8 cellular contexts compared by ENCODE assay signal in the genomic region with DNA sequence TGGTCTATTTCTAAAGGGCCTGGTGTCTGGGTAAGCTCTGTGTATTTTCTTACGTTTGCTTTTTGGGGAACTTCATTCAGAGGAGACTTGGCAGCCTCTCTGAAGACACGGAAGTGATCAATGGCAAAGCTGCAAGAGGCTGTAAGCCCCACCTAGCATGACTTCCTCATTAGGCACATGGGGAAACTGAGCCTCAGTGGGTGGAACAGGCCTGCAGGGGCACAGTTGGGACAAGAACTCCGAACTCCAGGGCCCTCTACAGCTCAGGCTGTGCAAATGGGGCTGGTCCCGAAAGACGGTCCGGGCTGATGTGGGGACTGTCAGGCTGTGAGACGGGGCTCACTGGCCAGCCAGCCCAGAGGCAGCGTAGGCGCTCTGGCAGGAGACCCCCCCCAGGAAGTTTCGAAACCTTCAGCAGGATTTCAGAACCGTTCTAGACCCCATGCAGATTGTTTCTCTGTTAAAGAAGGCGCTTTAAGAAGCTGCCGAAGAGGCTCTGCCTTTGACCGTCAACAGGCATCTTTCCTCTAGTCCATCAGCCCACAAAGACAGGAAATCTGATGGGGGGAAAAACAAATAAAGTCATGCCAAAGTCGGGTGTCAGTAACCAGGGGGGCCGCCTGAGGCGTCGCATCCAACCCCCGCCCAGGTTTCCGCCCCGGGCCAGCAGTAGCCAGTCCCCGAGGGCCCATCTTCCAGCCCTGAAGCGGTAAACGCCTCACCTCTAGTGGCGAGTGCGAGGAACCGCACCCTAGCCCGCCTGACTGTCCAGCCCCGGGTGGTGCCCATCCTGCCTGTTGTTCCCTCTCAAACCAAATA.
DNase-seq lines count a peak whose midpoint lies in the region; ATAC-seq, FAIRE-seq and TF ChIP-seq lines count a peak whose summit lies in the region.

No MANE protein-coding gene starts in this region.

- DNase-seq in COLO668 (lab: John Stamatoyannopoulos, UW; ENCODE audit: unreplicated experiment) = peak; percentile 10
- peak; percentile 71 for DNase-seq in GM23248
- peak; percentile 14 for DNase-seq in activated effector memory CD4-positive, alpha-beta T cell treated with Interleukin-2 at 50 U/mL for 16 hours
- DNase-seq in head of caudate nucleus = peak in 38 of 42 donors; percentile 9 to 71 (median 42)
- DNase-seq in RCC 7860 (ENCODE audit: low spot score) = no peak

- no peak for FAIRE-seq in RCC 7860 (lab: Jason Lieb, UNC)

- peak overlapping the region; percentile 27; the same call in 1 of the 2 replicates for H2AFZ ChIP-seq in GM23248
- peak overlapping the region; percentile 91 for H2AFZ ChIP-seq in OCI-LY3 (ENCODE audit: low read depth, low read length)

- TF ChIP-seq CTCF in OCI-LY3 (IDR thresholded peaks at IDR 0.05; ENCODE audit: low read depth, low read length) = peak; percentile 83

- no peaks in the 10 kb centered on the region for H3F3A ChIP-seq in GM23248 (ENCODE audit: insufficient read depth)

- intact Hi-C loops in head of caudate nucleus (cut with DNase I) = no loop called here

- WGBS in GM23248 (ENCODE audit: low coverage in 1 of 2, low lambda C conversion rate in 2 of 2, missing lambda C conversion rate in 2 of 2), 2 experiments = 20 to 22% methylated on average over 29 of the region's 29 CpGs

- H3K9ac ChIP-seq in GM23248 = no peak overlapping the region
- H3K9ac ChIP-seq in OCI-LY3 (ENCODE audit: low read length) = peak overlapping the region; percentile 67
- H3K9ac ChIP-seq in rectal smooth muscle tissue (ENCODE audit: low read length) = no peak overlapping the region

- no peaks in the 10 kb centered on the region for H3K4me1 ChIP-seq in GM23248 (ENCODE audit: insufficient read depth)
- H3K4me1 ChIP-seq in OCI-LY3 (ENCODE audit: low read length) = peaks cover 32% of the 10 kb centered on the region
- no peaks in the 10 kb centered on the region for H3K4me1 ChIP-seq in rectal smooth muscle tissue (ENCODE audit: control insufficient read depth, insufficient read depth, low read length)

- H3K79me2 ChIP-seq in GM23248 (ENCODE audit: insufficient read depth) (no peaks in the 10 kb centered on the region), OCI-LY3 (ENCODE audit: low read length) (no peaks in the 10 kb centered on the region)

- H3K36me3 ChIP-seq in GM23248 (ENCODE audit: low read depth) = no peaks in the 10 kb centered on the region
- no peaks in the 10 kb centered on the region for H3K36me3 ChIP-seq in OCI-LY3 (replicated peaks; ENCODE audit: low read depth, low read length)
- H3K36me3 ChIP-seq in rectal smooth muscle tissue (ENCODE audit: control insufficient read depth, insufficient read depth, low read length) = no peaks in the 10 kb centered on the region

- H3K9me3 ChIP-seq in GM23248 (ENCODE audit: low read depth) (no peaks in the 10 kb centered on the region), OCI-LY3 (ENCODE audit: insufficient read depth, low read length) (no peaks in the 10 kb centered on the region)

- H4K20me1 ChIP-seq in GM23248 (ENCODE audit: insufficient read depth) = no peaks in the 10 kb centered on the region
- H4K20me1 ChIP-seq in OCI-LY3 (ENCODE audit: insufficient read depth, low read length) = no peaks in the 10 kb centered on the region

- H3K27me3 ChIP-seq in GM23248 (replicated peaks; ENCODE audit: insufficient read depth) (0 out of 2 replicates have a peak, but pooled peaks cover 2% of the 10 kb centered on the region), OCI-LY3 (ENCODE audit: low read depth, low read length) (no peaks in the 10 kb centered on the region), rectal smooth muscle tissue (ENCODE audit: control insufficient read depth, insufficient read depth, low read length) (no peaks in the 10 kb centered on the region)

- ATAC-seq in GM21717 (IDR thresholded peaks at IDR 0.05; ENCODE audit: unreplicated experiment) = no peak

- H3K27ac ChIP-seq in GM23248 (no peak overlapping the region), OCI-LY3 (ENCODE audit: low read length) (0 out of 2 replicates have a peak overlapping the region, but pooled peaks have one; percentile 5), rectal smooth muscle tissue (ENCODE audit: low read depth, low read length) (no peak overlapping the region)

- no peaks in the 10 kb centered on the region for H3K9me2 ChIP-seq in GM23248 (ENCODE audit: insufficient read depth)

- H3K4me3 ChIP-seq in GM23248 (no peak overlapping the region), OCI-LY3 (ENCODE audit: low read length) (peak overlapping the region; percentile 77), rectal smooth muscle tissue (ENCODE audit: low read length) (peak overlapping the region; percentile 21)

- in situ Hi-C loops in GM23248 (cut with MboI) = no loop called here

- H3K4me2 ChIP-seq in GM23248 (ENCODE audit: unreplicated experiment) (peak overlapping the region; percentile 32), OCI-LY3 (ENCODE audit: low read length) (peak overlapping the region; percentile 93)
